ENCODE assay signal across 2 cellular contexts in the genomic region with DNA sequence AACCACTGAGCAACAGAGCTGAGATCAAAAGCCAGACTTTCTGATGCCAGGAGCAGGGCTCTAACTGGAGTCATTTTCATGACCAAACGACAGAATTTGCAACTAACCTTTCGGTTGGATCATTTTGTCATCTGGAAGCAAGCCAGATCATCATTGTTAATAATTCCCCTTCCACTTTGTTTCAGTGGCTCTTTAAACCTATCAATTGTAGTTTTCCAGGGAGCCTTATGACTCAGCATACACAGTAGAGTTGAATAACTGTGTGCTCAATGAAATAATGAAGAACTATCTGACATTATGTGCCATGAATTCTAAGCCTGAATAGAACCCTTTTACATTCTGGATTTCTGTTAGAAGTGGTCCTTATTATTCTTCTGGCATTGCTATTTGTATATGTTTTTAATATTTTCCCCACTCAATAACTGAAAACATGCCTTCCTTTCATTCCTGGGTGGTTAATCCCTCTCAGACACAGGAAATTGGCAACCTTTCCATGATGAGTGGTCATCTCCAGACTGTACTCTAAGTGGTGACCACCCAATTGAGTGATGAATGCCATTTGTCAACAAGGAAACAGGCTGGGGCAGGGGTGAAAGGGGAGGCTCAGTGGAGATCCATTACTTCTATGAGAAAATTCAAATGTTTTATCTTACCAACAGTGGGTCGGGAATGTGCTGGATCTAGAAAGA.
TF ChIP-seq lines count a peak whose summit lies in the region.

No MANE protein-coding gene starts in this region.

TF ChIP-seq in A549, 52 proteins besides CTCF, POLR2A, EP300 and RAD21:
- TF ChIP-seq NFE2L2 (conservative IDR thresholded peaks at IDR 0.05; ENCODE audit: low read length) (no peak), MAFK (IDR thresholded peaks at IDR 0.05; ENCODE audit: partially characterized antibody) (peak; percentile 33), MAZ (IDR thresholded peaks at IDR 0.05; ENCODE audit: borderline replicate concordance, low read depth, low read length) (no peak), RFX5 (IDR thresholded peaks at IDR 0.05) (no peak), KDM1A (IDR thresholded peaks at IDR 0.05; ENCODE audit: low read depth) (no peak), FOSB (CRISPR knock-in tag; IDR thresholded peaks at IDR 0.05) (no peak), HOXB5 (CRISPR knock-in tag; IDR thresholded peaks at IDR 0.05) (no peak)

TF ChIP-seq in GM23338, 12 proteins besides CTCF, POLR2A, EP300 and RAD21:
- TF ChIP-seq EZH2phosphoT487 (IDR thresholded peaks at IDR 0.05; ENCODE audit: unreplicated experiment), result no peak
- TF ChIP-seq JUNB (IDR thresholded peaks at IDR 0.05; ENCODE audit: unreplicated experiment), result no peak
- no peak for TF ChIP-seq POLR2AphosphoS5 (IDR thresholded peaks at IDR 0.05; ENCODE audit: low read depth)
- TF ChIP-seq STAT1 (IDR thresholded peaks at IDR 0.05; ENCODE audit: unreplicated experiment), result no peak
- no peak for TF ChIP-seq ETS1 (IDR thresholded peaks at IDR 0.05)
- no peak for TF ChIP-seq ZNF331 (CRISPR knock-in tag; IDR thresholded peaks at IDR 0.05; ENCODE audit: low read depth)
- no peak for TF ChIP-seq ZNF114 (CRISPR knock-in tag; IDR thresholded peaks at IDR 0.05)
